ENCODE assay signal across 18 cellular contexts in the genomic region with DNA sequence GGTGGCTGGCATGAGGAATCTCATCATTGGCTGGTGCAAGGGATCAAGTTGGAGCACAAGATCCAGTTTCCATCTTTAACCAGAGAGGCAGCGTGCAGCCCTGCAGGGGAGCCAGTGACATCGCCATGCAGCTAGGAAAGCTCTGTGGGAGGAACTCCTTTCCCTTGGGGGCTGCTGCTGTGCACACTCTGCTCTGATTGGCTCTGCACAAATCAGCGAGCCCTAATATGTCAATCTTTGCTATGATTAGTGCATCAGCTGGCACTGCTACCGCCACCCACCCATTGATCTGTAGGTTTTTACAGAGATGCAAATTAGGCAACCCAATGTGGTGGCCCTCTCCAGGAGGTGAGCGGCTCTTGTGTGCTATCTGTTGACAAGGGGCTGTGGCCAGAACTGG.
"Had no signal": no experiment of that assay in that cellular context is flagged by ENCODE, and none has a peak within 500 bp of the region (broad histone marks: within the 10 kb centered on the region; RNA-seq: fewer than 3 reads in every experiment).

No MANE protein-coding gene starts in this region.

- H3K27me3 ChIP-seq: breast epithelium, transverse colon had no signal

- H3K27ac ChIP-seq: breast epithelium, epithelial cell of prostate, heart left ventricle, transverse colon had no signal

- DNase-seq: activated CD4-positive, alpha-beta T cell treated with anti-CD3 and anti-CD28 coated beads, Interleukin-2, amount 50 U/mL, for 1 hour; activated CD8-positive, alpha-beta memory T cell treated with anti-CD3 and anti-CD28 coated beads for 24 hours; activated naive CD4-positive, alpha-beta T cell treated with Interleukin-2 at 50 U/mL for 16 hours; activated naive CD8-positive, alpha-beta T cell treated with anti-CD3 and anti-CD28 coated beads, Interleukin-2, amount 50 U/mL, for 24 hours; aorta; dermis blood vessel endothelial cell; foreskin melanocyte; heart left ventricle; immature natural killer cell; mesendoderm; natural killer cell; posterior cingulate gyrus; stimulated activated CD4-positive, alpha-beta T cell treated with anti-CD3 and anti-CD28 coated beads, Interleukin-2, amount 100 ng/mL, for 48 hours; stimulated activated naive B cell treated with anti-CD40 and anti-IgM and Interleukin-4, amounts not matched to agents 10 μg/mL and 1 μg/mL and 100 μg/mL, for 72 hours; substantia nigra; transverse colon had no signal

- H3K4me1 ChIP-seq: breast epithelium had no signal

- H3K36me3 ChIP-seq: breast epithelium, heart left ventricle, transverse colon had no signal

- H3K9me3 ChIP-seq: breast epithelium, heart left ventricle, transverse colon had no signal

- H3K4me3 ChIP-seq: breast epithelium, heart left ventricle, transverse colon had no signal
